In genomic region chr1:87274851-87275250, GRCh38 we compare ENCODE assay signal across 26 cellular contexts.
"Had no signal": no experiment of that assay in that cellular context is flagged by ENCODE, and none has a peak within 500 bp of the region (broad histone marks: within the 10 kb centered on the region; RNA-seq: fewer than 3 reads in every experiment).

No MANE protein-coding gene starts in this region.

- H3K27me3 ChIP-seq: adrenal gland, dorsolateral prefrontal cortex, heart right ventricle, right atrium auricular region, stomach, thyroid gland, upper lobe of right lung had no signal

- DNase-seq: activated CD4-positive, alpha-beta T cell treated with anti-CD3 and anti-CD28 coated beads for 36 hours; activated CD4-positive, CD25-positive, alpha-beta regulatory T cell; activated CD8-positive, alpha-beta T cell treated with anti-CD3 and anti-CD28 coated beads, Interleukin-2, amount 10 ng/mL, durations not matched to agents 7 days and 5 days; activated effector memory CD4-positive, alpha-beta T cell treated with Interleukin-2 at 50 U/mL for 16 hours; activated naive CD4-positive, alpha-beta T cell treated with Interleukin-2 at 50 U/mL for 16 hours; activated naive CD8-positive, alpha-beta T cell treated with anti-CD3 and anti-CD28 coated beads for 36 hours; adrenal gland; aorta; dorsolateral prefrontal cortex; effector memory CD4-positive, alpha-beta T cell; foreskin melanocyte; heart right ventricle; left cardiac atrium; mammary epithelial cell; naive B cell; nephron progenitor cell; nucleus accumbens; stimulated activated CD4-positive, alpha-beta T cell treated with anti-CD3 and anti-CD28 coated beads, Interleukin-15, amount 100 ng/mL, for 24 hours; stimulated activated CD4-positive, alpha-beta T cell treated with anti-CD3 and anti-CD28 coated beads, Interleukin-2, amount 100 ng/mL, for 24 hours; stimulated activated naive B cell treated with anti-CD40 and anti-IgM and Interleukin-4, amounts not matched to agents 10 μg/mL and 1 μg/mL and 100 μg/mL, for 72 hours; stomach; T-helper 1 cell; thyroid gland; upper lobe of right lung had no signal

- H3K4me3 ChIP-seq: adrenal gland, coronary artery, dorsolateral prefrontal cortex, heart right ventricle, right atrium auricular region, stomach, thyroid gland, upper lobe of right lung had no signal

- H3K4me1 ChIP-seq: adrenal gland, right atrium auricular region, stomach, thyroid gland, upper lobe of right lung had no signal

- H3K36me3 ChIP-seq: adrenal gland, heart right ventricle, right atrium auricular region, stomach, thyroid gland, upper lobe of right lung had no signal

- ATAC-seq: activated CD4-positive, alpha-beta T cell treated with anti-CD3 and anti-CD28 coated beads for 36 hours; activated CD8-positive, alpha-beta T cell treated with anti-CD3 and anti-CD28 coated beads, Interleukin-2, amount 10 ng/mL, durations not matched to agents 7 days and 5 days; heart right ventricle; left cardiac atrium; stimulated activated naive B cell treated with anti-CD40 and anti-IgM and Interleukin-4, amounts not matched to agents 10 μg/mL and 1 μg/mL and 100 μg/mL, for 72 hours; upper lobe of right lung had no signal

- H3K27ac ChIP-seq: adrenal gland, coronary artery, dorsolateral prefrontal cortex, heart right ventricle, right atrium auricular region, stomach, thyroid gland, upper lobe of right lung had no signal

- H3K9me3 ChIP-seq: adrenal gland, heart right ventricle, right atrium auricular region, stomach, thyroid gland, upper lobe of right lung had no signal
